Comparison of ENCODE assay signal across 9 cellular contexts in the genomic region with DNA sequence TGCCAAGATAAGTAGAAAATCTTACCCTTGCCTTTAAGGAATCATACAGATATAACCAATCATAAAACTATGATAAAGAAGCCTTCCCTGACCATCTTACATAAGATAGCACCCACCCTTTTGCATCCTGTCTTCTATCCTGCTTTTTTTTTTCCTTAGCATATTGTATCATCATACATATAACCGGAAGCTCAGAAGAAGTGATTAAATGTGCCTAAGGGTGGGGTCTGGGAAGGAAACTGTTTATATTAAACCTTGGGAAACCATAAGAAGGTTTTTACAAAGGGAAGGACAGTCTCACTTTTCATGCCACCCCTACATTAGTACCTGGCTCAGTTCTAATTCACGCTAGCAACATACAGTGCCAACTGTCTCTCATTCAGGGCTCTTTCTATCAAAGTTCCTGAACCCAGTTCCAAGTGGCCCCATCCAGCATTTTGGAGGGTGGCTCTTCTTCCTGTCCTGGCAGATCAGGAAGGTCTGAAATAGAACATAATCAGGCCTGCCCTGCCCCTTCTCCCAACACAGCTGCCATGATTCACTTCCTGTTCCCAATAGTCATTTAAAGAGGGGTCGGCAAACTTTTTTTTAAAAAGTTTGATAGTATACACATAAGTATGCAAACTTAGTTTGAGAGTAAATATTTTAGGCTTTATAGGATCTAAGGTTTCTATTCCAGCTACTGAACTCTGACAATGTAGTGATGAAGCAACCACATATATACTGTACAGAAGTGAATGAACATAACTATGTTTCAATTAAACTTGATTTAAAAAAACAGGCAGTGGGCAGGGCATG.
A peak's percentile ranks its signal among the peaks of the same experiment; 100 is the strongest.
DNase-seq lines count a peak whose midpoint lies in the region; ATAC-seq, FAIRE-seq and TF ChIP-seq lines count a peak whose summit lies in the region.
"Had no signal": no experiment of that assay in that cellular context is flagged by ENCODE, and none has a peak within 500 bp of the region (broad histone marks: within the 10 kb centered on the region; RNA-seq: fewer than 3 reads in every experiment).

No MANE protein-coding gene starts in this region.

- peaks cover 13% of the 10 kb centered on the region for H3K36me3 Mint-ChIP-seq in WTC11

- H3K9me3 ChIP-seq in skeletal muscle satellite cell (replicated peaks; ENCODE audit: low read length): no peaks in the 10 kb centered on the region

- TF ChIP-seq CTCF in WTC11 (IDR thresholded peaks at IDR 0.05) (no peak), foreskin keratinocyte (conservative IDR thresholded peaks at IDR 0.05) (no peak), lower leg skin (IDR thresholded peaks at IDR 0.05) (no peak)

- H3K4me3 Mint-ChIP-seq in WTC11: no peak overlapping the region

- no peaks in the 10 kb centered on the region for H3K27me3 ChIP-seq in foreskin keratinocyte
- no peaks in the 10 kb centered on the region for H3K27me3 ChIP-seq in skeletal muscle satellite cell (ENCODE audit: control insufficient read depth, insufficient read depth, low read length)
- no peaks in the 10 kb centered on the region for H3K27me3 ChIP-seq in H7 (ENCODE audit: control insufficient read depth, insufficient read depth, low read length)

- H3K36me3 ChIP-seq in skeletal muscle satellite cell (ENCODE audit: insufficient read depth, low read length): peaks cover 16% of the 10 kb centered on the region
- no peaks in the 10 kb centered on the region; the same call in none of the 2 replicates for H3K36me3 ChIP-seq in H7 (replicated peaks; ENCODE audit: control insufficient read depth, insufficient read depth, low read length)

- H3K9ac ChIP-seq in skeletal muscle satellite cell (ENCODE audit: low read depth, low read length): peak overlapping the region; percentile 61

- H3K4me1 Mint-ChIP-seq in WTC11: peaks cover 38% of the 10 kb centered on the region

- CTCF ChIA-PET in WTC11 (lab: Charles Lee): interaction anchor here (0.6 to 2.9 kb wide), 5 partner anchors 29 to 125 kb away, joined by 3 to 24 read pairs (median 4); no protein-coding TSS in a partner anchor

- H3K27ac Mint-ChIP-seq in WTC11: 0 out of 2 replicates have a peak overlapping the region, but pooled peaks have one; percentile 23

- 33 to 48% methylated on average over 3 of the region's 3 CpGs for WGBS in lower leg skin, 2 donors

- H3K4me1 ChIP-seq in foreskin keratinocyte: peaks cover 46% of the 10 kb centered on the region
- peaks cover 57% of the 10 kb centered on the region for H3K4me1 ChIP-seq in skeletal muscle satellite cell (ENCODE audit: control insufficient read depth, insufficient read depth, low read length)

- H3K4me2 ChIP-seq in skeletal muscle satellite cell (ENCODE audit: low read length): peak overlapping the region; percentile 66

- peak overlapping the region; percentile 49 for H3K27ac ChIP-seq in foreskin keratinocyte

- POLR2A ChIA-PET in WTC11 (lab: Charles Lee): no interaction called here

- no peak for FAIRE-seq in GM19239 (lab: Jason Lieb, UNC)
- FAIRE-seq: colon had no signal

- no peaks in the 10 kb centered on the region for H3K27me3 Mint-ChIP-seq in WTC11 (ENCODE audit: low read depth)

- no peak for TF ChIP-seq POLR2A in lower leg skin (IDR thresholded peaks at IDR 0.05)

- no peaks in the 10 kb centered on the region for H3K9me3 Mint-ChIP-seq in WTC11

- peak; percentile 86 for DNase-seq in HCEC 1CT
- DNase-seq in WTC11 (ENCODE audit: low spot score): no peak
- DNase-seq in foreskin keratinocyte: peak; percentile 55 to 67
- DNase-seq in H7: no peak
- no peak for DNase-seq in lower leg skin (ENCODE audit: low spot score in 2 of 2)
- no peak for DNase-seq in GM19239 (ENCODE audit: insufficient read length, low spot score)

- ATAC-seq in WTC11 (no peak), foreskin keratinocyte (peak; percentile 32), HG03139 (IDR thresholded peaks at IDR 0.05; ENCODE audit: unreplicated experiment) (no peak)

- intact Hi-C loops in lower leg skin (cut with DNase I; ENCODE audit: low total_unique reads): no loop called here

- H3K4me3 ChIP-seq in skeletal muscle satellite cell (ENCODE audit: low read length) (peak overlapping the region; percentile 40), H7 (ENCODE audit: insufficient read depth, low read depth, low read length) (no peak overlapping the region), lower leg skin (ENCODE audit: low read depth, poor library complexity, severe bottlenecking) (no peak overlapping the region)

TF ChIP-seq in WTC11, 78 proteins besides CTCF, POLR2A, EP300 and RAD21 (continues in another document):
- TF ChIP-seq, protein P1, sequence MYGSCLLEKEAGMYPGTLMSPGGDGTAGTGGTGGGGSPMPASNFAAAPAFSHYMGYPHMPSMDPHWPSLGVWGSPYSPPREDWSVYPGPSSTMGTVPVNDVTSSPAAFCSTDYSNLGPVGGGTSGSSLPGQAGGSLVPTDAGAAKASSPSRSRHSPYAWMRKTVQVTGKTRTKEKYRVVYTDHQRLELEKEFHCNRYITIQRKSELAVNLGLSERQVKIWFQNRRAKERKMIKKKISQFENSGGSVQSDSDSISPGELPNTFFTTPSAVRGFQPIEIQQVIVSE (CRISPR knock-in tag; IDR thresholded peaks at IDR 0.05; ENCODE audit: borderline replicate concordance): no peak
- TF ChIP-seq, protein P2, sequence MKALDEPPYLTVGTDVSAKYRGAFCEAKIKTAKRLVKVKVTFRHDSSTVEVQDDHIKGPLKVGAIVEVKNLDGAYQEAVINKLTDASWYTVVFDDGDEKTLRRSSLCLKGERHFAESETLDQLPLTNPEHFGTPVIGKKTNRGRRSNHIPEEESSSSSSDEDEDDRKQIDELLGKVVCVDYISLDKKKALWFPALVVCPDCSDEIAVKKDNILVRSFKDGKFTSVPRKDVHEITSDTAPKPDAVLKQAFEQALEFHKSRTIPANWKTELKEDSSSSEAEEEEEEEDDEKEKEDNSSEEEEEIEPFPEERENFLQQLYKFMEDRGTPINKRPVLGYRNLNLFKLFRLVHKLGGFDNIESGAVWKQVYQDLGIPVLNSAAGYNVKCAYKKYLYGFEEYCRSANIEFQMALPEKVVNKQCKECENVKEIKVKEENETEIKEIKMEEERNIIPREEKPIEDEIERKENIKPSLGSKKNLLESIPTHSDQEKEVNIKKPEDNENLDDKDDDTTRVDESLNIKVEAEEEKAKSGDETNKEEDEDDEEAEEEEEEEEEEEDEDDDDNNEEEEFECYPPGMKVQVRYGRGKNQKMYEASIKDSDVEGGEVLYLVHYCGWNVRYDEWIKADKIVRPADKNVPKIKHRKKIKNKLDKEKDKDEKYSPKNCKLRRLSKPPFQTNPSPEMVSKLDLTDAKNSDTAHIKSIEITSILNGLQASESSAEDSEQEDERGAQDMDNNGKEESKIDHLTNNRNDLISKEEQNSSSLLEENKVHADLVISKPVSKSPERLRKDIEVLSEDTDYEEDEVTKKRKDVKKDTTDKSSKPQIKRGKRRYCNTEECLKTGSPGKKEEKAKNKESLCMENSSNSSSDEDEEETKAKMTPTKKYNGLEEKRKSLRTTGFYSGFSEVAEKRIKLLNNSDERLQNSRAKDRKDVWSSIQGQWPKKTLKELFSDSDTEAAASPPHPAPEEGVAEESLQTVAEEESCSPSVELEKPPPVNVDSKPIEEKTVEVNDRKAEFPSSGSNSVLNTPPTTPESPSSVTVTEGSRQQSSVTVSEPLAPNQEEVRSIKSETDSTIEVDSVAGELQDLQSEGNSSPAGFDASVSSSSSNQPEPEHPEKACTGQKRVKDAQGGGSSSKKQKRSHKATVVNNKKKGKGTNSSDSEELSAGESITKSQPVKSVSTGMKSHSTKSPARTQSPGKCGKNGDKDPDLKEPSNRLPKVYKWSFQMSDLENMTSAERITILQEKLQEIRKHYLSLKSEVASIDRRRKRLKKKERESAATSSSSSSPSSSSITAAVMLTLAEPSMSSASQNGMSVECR (CRISPR knock-in tag; IDR thresholded peaks at IDR 0.05; ENCODE audit: borderline replicate concordance): no peak
- TF ChIP-seq ZNF671 (CRISPR knock-in tag; IDR thresholded peaks at IDR 0.05) (no peak), NFATC4 (CRISPR knock-in tag; IDR thresholded peaks at IDR 0.05) (no peak)
- TF ChIP-seq, protein P3, sequence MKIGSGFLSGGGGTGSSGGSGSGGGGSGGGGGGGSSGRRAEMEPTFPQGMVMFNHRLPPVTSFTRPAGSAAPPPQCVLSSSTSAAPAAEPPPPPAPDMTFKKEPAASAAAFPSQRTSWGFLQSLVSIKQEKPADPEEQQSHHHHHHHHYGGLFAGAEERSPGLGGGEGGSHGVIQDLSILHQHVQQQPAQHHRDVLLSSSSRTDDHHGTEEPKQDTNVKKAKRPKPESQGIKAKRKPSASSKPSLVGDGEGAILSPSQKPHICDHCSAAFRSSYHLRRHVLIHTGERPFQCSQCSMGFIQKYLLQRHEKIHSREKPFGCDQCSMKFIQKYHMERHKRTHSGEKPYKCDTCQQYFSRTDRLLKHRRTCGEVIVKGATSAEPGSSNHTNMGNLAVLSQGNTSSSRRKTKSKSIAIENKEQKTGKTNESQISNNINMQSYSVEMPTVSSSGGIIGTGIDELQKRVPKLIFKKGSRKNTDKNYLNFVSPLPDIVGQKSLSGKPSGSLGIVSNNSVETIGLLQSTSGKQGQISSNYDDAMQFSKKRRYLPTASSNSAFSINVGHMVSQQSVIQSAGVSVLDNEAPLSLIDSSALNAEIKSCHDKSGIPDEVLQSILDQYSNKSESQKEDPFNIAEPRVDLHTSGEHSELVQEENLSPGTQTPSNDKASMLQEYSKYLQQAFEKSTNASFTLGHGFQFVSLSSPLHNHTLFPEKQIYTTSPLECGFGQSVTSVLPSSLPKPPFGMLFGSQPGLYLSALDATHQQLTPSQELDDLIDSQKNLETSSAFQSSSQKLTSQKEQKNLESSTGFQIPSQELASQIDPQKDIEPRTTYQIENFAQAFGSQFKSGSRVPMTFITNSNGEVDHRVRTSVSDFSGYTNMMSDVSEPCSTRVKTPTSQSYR (CRISPR knock-in tag; IDR thresholded peaks at IDR 0.05): no peak
- TF ChIP-seq, protein P4, sequence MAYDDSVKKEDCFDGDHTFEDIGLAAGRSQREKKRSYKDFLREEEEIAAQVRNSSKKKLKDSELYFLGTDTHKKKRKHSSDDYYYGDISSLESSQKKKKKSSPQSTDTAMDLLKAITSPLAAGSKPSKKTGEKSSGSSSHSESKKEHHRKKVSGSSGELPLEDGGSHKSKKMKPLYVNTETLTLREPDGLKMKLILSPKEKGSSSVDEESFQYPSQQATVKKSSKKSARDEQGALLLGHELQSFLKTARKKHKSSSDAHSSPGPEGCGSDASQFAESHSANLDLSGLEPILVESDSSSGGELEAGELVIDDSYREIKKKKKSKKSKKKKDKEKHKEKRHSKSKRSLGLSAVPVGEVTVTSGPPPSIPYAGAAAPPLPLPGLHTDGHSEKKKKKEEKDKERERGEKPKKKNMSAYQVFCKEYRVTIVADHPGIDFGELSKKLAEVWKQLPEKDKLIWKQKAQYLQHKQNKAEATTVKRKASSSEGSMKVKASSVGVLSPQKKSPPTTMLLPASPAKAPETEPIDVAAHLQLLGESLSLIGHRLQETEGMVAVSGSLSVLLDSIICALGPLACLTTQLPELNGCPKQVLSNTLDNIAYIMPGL (CRISPR knock-in tag; IDR thresholded peaks at IDR 0.05): no peak

Comparison
In these comparisons a context has a peak if more than half of its experiments do, and no peak if none do; other contexts are left out.
1. DNase-seq: peak in HCEC 1CT (single experiment) and foreskin keratinocyte (2 of 2); none in WTC11 (single experiment), H7 (single experiment), lower leg skin (0 of 2) and GM19239 (single experiment).